In genomic region chr1:145962157-145963102, GRCh38 we compare ENCODE assay signal across 8 cellular contexts. TPM values are rescaled to one million over a fixed set of nuclear protein-coding genes. Genes with fewer than 3 reads are reported as not detected.
A peak's percentile ranks its signal among the peaks of the same experiment; 100 is the strongest.
DNase-seq lines count a peak whose midpoint lies in the region; ATAC-seq and TF ChIP-seq lines count a peak whose summit lies in the region.

No MANE protein-coding gene starts in this region.

- ATAC-seq in HG03354 (IDR thresholded peaks at IDR 0.05; ENCODE audit: poor library complexity, severe bottlenecking, unreplicated experiment) (no peak), HG03442 (IDR thresholded peaks at IDR 0.05; ENCODE audit: unreplicated experiment) (no peak), GM21360 (IDR thresholded peaks at IDR 0.05; ENCODE audit: unreplicated experiment) (no peak)

- peaks cover 8 to 54% (median 11%) of the 10 kb centered on the region in 4 donors for H3K4me1 ChIP-seq in Peyer's patch
- H3K4me1 ChIP-seq in skeletal muscle tissue (ENCODE audit: control insufficient read depth in 3 of 3, insufficient read depth in 3 of 3, low read length in 3 of 3), result peaks cover 58 to 63% (median 60%) of the 10 kb centered on the region in 3 donors

- CTCF ChIA-PET in GM10248 (lab: Yijun Ruan, JAX), result interaction anchor here (0.6 to 9.0 kb wide), 8 partner anchors 16 to 59 kb away, joined by 3 to 113 read pairs (median 3); partner anchors contain the start of genes HJV and RBM8A

- peaks cover 0 to 4% (median 0%) of the 10 kb centered on the region in 4 donors for H3K9me3 ChIP-seq in Peyer's patch
- H3K9me3 ChIP-seq in iPS-18c (ENCODE audit: control insufficient read depth, insufficient read depth, low read length), result no peaks in the 10 kb centered on the region
- no peaks in the 10 kb centered on the region for H3K9me3 ChIP-seq in skeletal muscle tissue (ENCODE audit: control insufficient read depth in 3 of 3, low read length in 3 of 3)

- POLR2A ChIA-PET in GM10248 (lab: Yijun Ruan, JAX), result interaction anchor here (1.0 to 2.2 kb wide), 3 partner anchors 35 to 103 kb away, joined by 4 to 6 read pairs (median 5); partner anchors contain the start of genes PEX11B and RBM8A

- no peaks in the 10 kb centered on the region for H3K36me3 ChIP-seq in Peyer's patch
- H3K36me3 ChIP-seq in skeletal muscle tissue (ENCODE audit: control insufficient read depth in 3 of 3, insufficient read depth in 3 of 3, low read length in 3 of 3), result no peaks in the 10 kb centered on the region

- DNase-seq in GM10248 (ENCODE audit: extremely low spot score) (peak; percentile 37), Peyer's patch (peak; percentile 57 to 71 (median 67)), astrocyte of the hippocampus (ENCODE audit: low read depth, low spot score) (peak; percentile 32)

- peak overlapping the region; percentile 59 to 71 (median 66) for H3K4me3 ChIP-seq in Peyer's patch
- peak overlapping the region; percentile 74 for H3K4me3 ChIP-seq in iPS-18c (ENCODE audit: insufficient read depth, low read depth, low read length)
- H3K4me3 ChIP-seq in skeletal muscle tissue (ENCODE audit: low read length in 3 of 3), result peak overlapping the region; percentile 79 to 87 (median 86)

- H3K27ac ChIP-seq in Peyer's patch, result peak overlapping the region; percentile 71 to 98 (median 85)
- H3K27ac ChIP-seq in skeletal muscle tissue (ENCODE audit: low read depth, low read length), result peak overlapping the region; percentile 71

- peak overlapping the region; percentile 79 to 94 (median 85) for H3K9ac ChIP-seq in skeletal muscle tissue (ENCODE audit: low read depth in 1 of 3, low read length in 3 of 3)

- H3K27me3 ChIP-seq in Peyer's patch (no peaks in the 10 kb centered on the region), skeletal muscle tissue (ENCODE audit: control insufficient read depth in 3 of 3, insufficient read depth in 3 of 3, low read length in 3 of 3) (no peaks in the 10 kb centered on the region)

- TF ChIP-seq CTCF in GM10248 (IDR thresholded peaks at IDR 0.05; ENCODE audit: control extremely low read depth, extremely low read depth, low read depth, missing control alignments), result no peak
- TF ChIP-seq CTCF in Peyer's patch (IDR thresholded peaks at IDR 0.05), result no peak

- no peak for TF ChIP-seq POLR2A in Peyer's patch (IDR thresholded peaks at IDR 0.05)

RNA-seq across cellular contexts. Expression of gene ANKRD34A, which starts 1.9 kb away (rescaled TPM):
- total RNA-seq in Peyer's patch, result 1 to 10 TPM in 1 of 4 donors, under 1 TPM in 1, not detected in 2; 0.54 to 3.7 TPM
- total RNA-seq in skeletal muscle tissue, result under 0.01 TPM

RNA-seq across cellular contexts. Expression of gene POLR3GL, which starts 2.1 kb away (rescaled TPM):
- total RNA-seq in Peyer's patch (10 to 100 TPM in 3 of 4 donors, 1 to 10 TPM in 1; 8.7 to 25.6 (median 12.5) TPM), skeletal muscle tissue (17.7 TPM)

RNA-seq across cellular contexts. Expression of gene LIX1L, which starts 4.6 kb away (rescaled TPM):
- total RNA-seq in Peyer's patch (10 to 100 TPM in 1 of 4 donors, 1 to 10 TPM in 3; 3.7 to 10.7 (median 4.5) TPM), skeletal muscle tissue (16.2 TPM)

RNA-seq across cellular contexts. Expression of gene TXNIP, which starts 33.9 kb away (rescaled TPM):
- total RNA-seq in Peyer's patch (1,000 to 10,000 TPM in 2 of 4 donors, 100 to 1,000 TPM in 2; 313 to 1,366 (median 694) TPM), skeletal muscle tissue (536 TPM)

RNA-seq across cellular contexts. Expression of gene RBM8A, which starts 35.1 kb away (rescaled TPM):
- 100 to 1,000 TPM in 1 of 4 donors, 10 to 100 TPM in 3; 47.6 to 105 (median 57.0) TPM for total RNA-seq in Peyer's patch
- total RNA-seq in skeletal muscle tissue, result 36.5 TPM
